Comparison of ENCODE assay signal across 15 cellular contexts in the genomic region with DNA sequence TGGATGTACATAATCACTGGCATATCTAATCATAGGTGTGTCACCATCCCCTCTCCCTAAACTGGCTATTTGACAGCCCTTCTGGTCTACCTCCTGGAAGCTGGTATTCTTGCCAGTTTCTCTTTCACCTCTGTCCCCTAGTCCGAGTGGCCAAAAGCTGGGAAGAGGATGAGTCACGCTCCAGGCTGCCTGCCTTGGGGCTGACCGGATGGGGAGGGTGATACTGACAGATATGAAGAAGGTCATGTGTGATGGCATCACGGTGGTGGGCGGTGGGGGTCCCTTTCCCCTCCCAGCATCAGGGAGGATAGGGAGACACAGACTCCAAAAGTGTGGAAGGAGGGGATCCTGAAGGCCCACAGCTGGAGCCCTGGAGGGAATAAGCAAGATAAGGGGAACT. TPM values are rescaled to one million over a fixed set of nuclear protein-coding genes. Genes with fewer than 3 reads are reported as not detected.
DNase-seq lines count a peak whose midpoint lies in the region; ATAC-seq and TF ChIP-seq lines count a peak whose summit lies in the region.
"Had no signal": no experiment of that assay in that cellular context is flagged by ENCODE, and none has a peak within 500 bp of the region (broad histone marks: within the 10 kb centered on the region; RNA-seq: fewer than 3 reads in every experiment).

No MANE protein-coding gene starts in this region.

- POLR2A ChIA-PET in activated CD8-positive, alpha-beta T cell treated with anti-CD3 and anti-CD28 coated beads, Interleukin-2, amount 10 ng/mL, durations not matched to agents 7 days and 5 days (lab: Charles Lee): no interaction called here

- H3K9ac ChIP-seq in GM23248: peak overlapping the region; percentile 37; the same call in 1 of the 2 replicates

- no peak for TF ChIP-seq CTCF in brain microvascular endothelial cell (IDR thresholded peaks at IDR 0.05; ENCODE audit: low read depth, low read length, missing control alignments)
- TF ChIP-seq CTCF in gastrocnemius medialis (IDR thresholded peaks at IDR 0.05 in 4 of 5, conservative IDR thresholded peaks at IDR 0.05 in 1 of 5): no peak

- H3K9me3 Mint-ChIP-seq in activated naive CD4-positive, alpha-beta T cell treated with anti-CD3 and anti-CD28 coated beads for 36 hours: no peaks in the 10 kb centered on the region
- H3K9me3 Mint-ChIP-seq in activated CD8-positive, alpha-beta T cell treated with anti-CD3 and anti-CD28 coated beads, Interleukin-2, amount 10 ng/mL, durations not matched to agents 7 days and 5 days (ENCODE audit: insufficient read depth): no peaks in the 10 kb centered on the region
- H3K9me3 Mint-ChIP-seq: activated naive CD4-positive, alpha-beta T cell treated with anti-CD3 and anti-CD28 coated beads, Interleukin-2, amount 10 ng/mL, durations not matched to agents 7 days and 5 days; CD14-positive monocyte had no signal

- peaks cover 26% of the 10 kb centered on the region for H3K4me1 ChIP-seq in GM23248 (ENCODE audit: insufficient read depth)
- peaks cover 9% of the 10 kb centered on the region for H3K4me1 ChIP-seq in right cardiac atrium (ENCODE audit: control insufficient read depth, insufficient read depth, low read length)
- peaks cover 11 to 24% of the 10 kb centered on the region in 2 donors for H3K4me1 ChIP-seq in gastrocnemius medialis

- intact Hi-C loops in right cardiac atrium (cut with DNase I): loop anchor here in 1 of 4 donors (5.0 kb wide), 1 partner anchor 33 kb away; no protein-coding TSS in a partner anchor
- intact Hi-C loops in gastrocnemius medialis (cut with DNase I; ENCODE audit: low total_unique reads): no loop called here
- intact Hi-C loops in activated naive CD4-positive, alpha-beta T cell treated with anti-CD3 and anti-CD28 coated beads for 36 hours (cut with micrococcal nuclease): no loop called here

- H3K27ac ChIP-seq in GM23248 (no peak overlapping the region), brain microvascular endothelial cell (no peak overlapping the region), right cardiac atrium (ENCODE audit: low read length) (peak overlapping the region; percentile 33), gastrocnemius medialis (peak overlapping the region; percentile 24 to 61 (median 51))

- TF ChIP-seq POLR2A in gastrocnemius medialis (IDR thresholded peaks at IDR 0.05): no peak

- H3K9me3 ChIP-seq in GM23248 (ENCODE audit: low read depth) (no peaks in the 10 kb centered on the region), right cardiac atrium (ENCODE audit: control insufficient read depth, low read length) (no peaks in the 10 kb centered on the region), gastrocnemius medialis (no peaks in the 10 kb centered on the region)

- H3K4me3 ChIP-seq in GM23248 (0 out of 2 replicates have a peak overlapping the region, but pooled peaks have one; percentile 18), brain microvascular endothelial cell (ENCODE audit: low read depth, low read length) (no peak overlapping the region), right cardiac atrium (ENCODE audit: low read length) (no peak overlapping the region), gastrocnemius medialis (no peak overlapping the region)

- in situ Hi-C loops in GM23248 (cut with MboI): no loop called here
- in situ Hi-C loops in brain microvascular endothelial cell (cut with HindIII; ENCODE audit: low pct_ligation_motif_present, low sequenced_read_pairs): no loop called here
- in situ Hi-C loops in gastrocnemius medialis (cut with MboI; ENCODE audit: low sequenced_read_pairs in 4 of 4): no loop called here

- H2AFZ ChIP-seq in GM23248: no peak overlapping the region

- ATAC-seq in right cardiac atrium (peak; percentile 8 to 52), gastrocnemius medialis (no peak), GM18907 (IDR thresholded peaks at IDR 0.05; ENCODE audit: unreplicated experiment) (no peak)
- ATAC-seq in activated CD8-positive, alpha-beta T cell treated with anti-CD3 and anti-CD28 coated beads, Interleukin-2, amount 10 ng/mL, durations not matched to agents 7 days and 5 days: no peak

- peak; percentile 75 for DNase-seq in GM23248
- peak; percentile 37 for DNase-seq in brain microvascular endothelial cell
- peak; percentile 74 to 81 (median 75) for DNase-seq in right cardiac atrium
- peak; percentile 34 to 43 for DNase-seq in gastrocnemius medialis
- no peak for DNase-seq in T1000 (lab: John Stamatoyannopoulos, UW)
- no peak for DNase-seq in activated naive CD4-positive, alpha-beta T cell treated with anti-CD3 and anti-CD28 coated beads for 36 hours
- no peak for DNase-seq in activated CD8-positive, alpha-beta T cell treated with anti-CD3 and anti-CD28 coated beads, Interleukin-2, amount 10 ng/mL, durations not matched to agents 7 days and 5 days
- DNase-seq: activated CD4-positive, alpha-beta T cell treated with anti-CD3 and anti-CD28 coated beads, Interleukin-2, amount 50 U/mL, for 1 hour; activated naive CD4-positive, alpha-beta T cell treated with anti-CD3 and anti-CD28 coated beads, Interleukin-2, amount 10 ng/mL, durations not matched to agents 7 days and 5 days; effector CD8-positive, alpha-beta T cell; MV-4-11; NCI-H526 had no signal

- H3K36me3 ChIP-seq in GM23248 (ENCODE audit: low read depth): no peaks in the 10 kb centered on the region
- peaks cover 2% of the 10 kb centered on the region for H3K36me3 ChIP-seq in brain microvascular endothelial cell (replicated peaks)
- H3K36me3 ChIP-seq in gastrocnemius medialis: no peaks in the 10 kb centered on the region

- peak overlapping the region; percentile 28 for H3K4me2 ChIP-seq in GM23248 (ENCODE audit: unreplicated experiment)

- peaks cover 89% of the 10 kb centered on the region for H3K79me2 ChIP-seq in GM23248 (ENCODE audit: insufficient read depth)

- no peaks in the 10 kb centered on the region for H3K27me3 Mint-ChIP-seq in activated naive CD4-positive, alpha-beta T cell treated with anti-CD3 and anti-CD28 coated beads for 36 hours (ENCODE audit: low read depth)
- peaks cover 10% of the 10 kb centered on the region for H3K27me3 Mint-ChIP-seq in activated CD8-positive, alpha-beta T cell treated with anti-CD3 and anti-CD28 coated beads, Interleukin-2, amount 10 ng/mL, durations not matched to agents 7 days and 5 days (ENCODE audit: low read depth)

- H3K9me2 ChIP-seq in GM23248 (ENCODE audit: insufficient read depth): no peaks in the 10 kb centered on the region

- H3K27me3 ChIP-seq in GM23248 (replicated peaks; ENCODE audit: insufficient read depth) (no peaks in the 10 kb centered on the region), brain microvascular endothelial cell (replicated peaks) (no peaks in the 10 kb centered on the region), right cardiac atrium (ENCODE audit: control insufficient read depth, insufficient read depth) (no peaks in the 10 kb centered on the region), gastrocnemius medialis (no peaks in the 10 kb centered on the region)

- H3K36me3 Mint-ChIP-seq in activated naive CD4-positive, alpha-beta T cell treated with anti-CD3 and anti-CD28 coated beads for 36 hours (ENCODE audit: low read depth): no peaks in the 10 kb centered on the region
- H3K36me3 Mint-ChIP-seq in activated CD8-positive, alpha-beta T cell treated with anti-CD3 and anti-CD28 coated beads, Interleukin-2, amount 10 ng/mL, durations not matched to agents 7 days and 5 days (ENCODE audit: low read depth): no peaks in the 10 kb centered on the region
- H3K36me3 Mint-ChIP-seq: activated naive CD4-positive, alpha-beta T cell treated with anti-CD3 and anti-CD28 coated beads, Interleukin-2, amount 10 ng/mL, durations not matched to agents 7 days and 5 days had no signal

- no peak overlapping the region for H3K27ac Mint-ChIP-seq in activated naive CD4-positive, alpha-beta T cell treated with anti-CD3 and anti-CD28 coated beads for 36 hours
- no peak overlapping the region for H3K27ac Mint-ChIP-seq in activated CD8-positive, alpha-beta T cell treated with anti-CD3 and anti-CD28 coated beads, Interleukin-2, amount 10 ng/mL, durations not matched to agents 7 days and 5 days
- H3K27ac Mint-ChIP-seq: activated naive CD4-positive, alpha-beta T cell treated with anti-CD3 and anti-CD28 coated beads, Interleukin-2, amount 10 ng/mL, durations not matched to agents 7 days and 5 days had no signal

- H4K20me1 ChIP-seq in GM23248 (ENCODE audit: insufficient read depth): no peaks in the 10 kb centered on the region

- H3K4me3 Mint-ChIP-seq in activated naive CD4-positive, alpha-beta T cell treated with anti-CD3 and anti-CD28 coated beads for 36 hours: no peak overlapping the region
- H3K4me3 Mint-ChIP-seq in activated CD8-positive, alpha-beta T cell treated with anti-CD3 and anti-CD28 coated beads, Interleukin-2, amount 10 ng/mL, durations not matched to agents 7 days and 5 days: no peak overlapping the region
- H3K4me3 Mint-ChIP-seq: activated naive CD4-positive, alpha-beta T cell treated with anti-CD3 and anti-CD28 coated beads, Interleukin-2, amount 10 ng/mL, durations not matched to agents 7 days and 5 days; CD14-positive monocyte had no signal

- 33 to 50% methylated on average over 5 of the region's 5 CpGs for WGBS in GM23248 (ENCODE audit: low coverage in 1 of 2, low lambda C conversion rate in 2 of 2, missing lambda C conversion rate in 2 of 2), 2 experiments
- 32% methylated on average over 5 of the region's 5 CpGs for WGBS in right cardiac atrium

- CTCF ChIA-PET in activated naive CD4-positive, alpha-beta T cell treated with anti-CD3 and anti-CD28 coated beads for 36 hours (lab: Charles Lee): interaction anchor here (1.3 to 4.1 kb wide), 2 partner anchors 15 to 87 kb away, joined by 3 to 12 read pairs; no protein-coding TSS in a partner anchor
- CTCF ChIA-PET in activated CD8-positive, alpha-beta T cell treated with anti-CD3 and anti-CD28 coated beads, Interleukin-2, amount 10 ng/mL, durations not matched to agents 7 days and 5 days (lab: Charles Lee): no interaction called here

- H3K4me1 Mint-ChIP-seq in activated naive CD4-positive, alpha-beta T cell treated with anti-CD3 and anti-CD28 coated beads for 36 hours (ENCODE audit: low read depth): peaks cover 5% of the 10 kb centered on the region
- H3K4me1 Mint-ChIP-seq in activated CD8-positive, alpha-beta T cell treated with anti-CD3 and anti-CD28 coated beads, Interleukin-2, amount 10 ng/mL, durations not matched to agents 7 days and 5 days (ENCODE audit: low read depth): peaks cover 7% of the 10 kb centered on the region

- H3F3A ChIP-seq in GM23248 (ENCODE audit: insufficient read depth): no peaks in the 10 kb centered on the region

RNA-seq across cellular contexts. Expression of a gene that starts 4.8 kb away (rescaled TPM):
- 111 and 116 TPM in 2 replicates for total RNA-seq in GM23248 (2014; rRNA removed; shearing (Covaris generic))
- polyA plus RNA-seq in GM23248 (2016; fragmentation: Nextera tagmentation; extraction: Ambion mirVana) (74.6 and 80.0 TPM in 2 replicates), right cardiac atrium (25.3 TPM)
- total RNA-seq in right cardiac atrium (10 to 100 TPM; 21.6 to 57.1 (median 44.9) TPM), gastrocnemius medialis (10 to 100 TPM in 3 of 4 donors, 1 to 10 TPM in 1; 8.7 to 17.5 (median 10.1) TPM)
- 1 to 10 TPM; 1.5 to 1.6 TPM for total RNA-seq in activated naive CD4-positive, alpha-beta T cell treated with anti-CD3 and anti-CD28 coated beads for 36 hours
- 1 to 10 TPM; 5.3 TPM for total RNA-seq in activated CD8-positive, alpha-beta T cell treated with anti-CD3 and anti-CD28 coated beads, Interleukin-2, amount 10 ng/mL, durations not matched to agents 7 days and 5 days

RNA-seq across cellular contexts. Expression of a gene that starts 24.3 kb away (rescaled TPM):
- not detected in 2 replicates for total RNA-seq in GM23248 (2014; rRNA removed; shearing (Covaris generic))
- polyA plus RNA-seq in GM23248 (2016; fragmentation: Nextera tagmentation; extraction: Ambion mirVana): not detected in 2 replicates
- total RNA-seq in right cardiac atrium: under 1 TPM in 3 of 4 donors, not detected in 1; 0.17 to 0.31 (median 0.22) TPM
- 0.05 TPM for polyA plus RNA-seq in right cardiac atrium
- total RNA-seq in gastrocnemius medialis: not detected
- total RNA-seq in activated naive CD4-positive, alpha-beta T cell treated with anti-CD3 and anti-CD28 coated beads for 36 hours: not detected
- total RNA-seq in activated CD8-positive, alpha-beta T cell treated with anti-CD3 and anti-CD28 coated beads, Interleukin-2, amount 10 ng/mL, durations not matched to agents 7 days and 5 days: not detected
- total RNA-seq: subcutaneous adipose tissue had no signal

Comparison
In these comparisons a context has a peak if more than half of its experiments do, and no peak if none do; other contexts are left out.
1. DNase-seq: peak in GM23248 (single experiment), brain microvascular endothelial cell (single experiment), right cardiac atrium (3 of 3) and gastrocnemius medialis (2 of 2); none in T1000 (single experiment), activated naive CD4-positive, alpha-beta T cell treated with anti-CD3 and anti-CD28 coated beads for 36 hours (single experiment) and activated CD8-positive, alpha-beta T cell treated with anti-CD3 and anti-CD28 coated beads, Interleukin-2, amount 10 ng/mL, durations not matched to agents 7 days and 5 days (single experiment).
2. H3K27ac ChIP-seq: peak in right cardiac atrium (single experiment) and gastrocnemius medialis (4 of 4); none in GM23248 (single experiment) and brain microvascular endothelial cell (single experiment).
3. ATAC-seq: peak in right cardiac atrium (2 of 2); none in gastrocnemius medialis (0 of 2), activated CD8-positive, alpha-beta T cell treated with anti-CD3 and anti-CD28 coated beads, Interleukin-2, amount 10 ng/mL, durations not matched to agents 7 days and 5 days (single experiment) and GM18907 (single experiment).